In genomic region chr10:60731134-60731883, GRCh38 we compare ENCODE assay signal across 9 cellular contexts. TPM values are rescaled to one million over a fixed set of nuclear protein-coding genes. Genes with fewer than 3 reads are reported as not detected.
DNase-seq lines count a peak whose midpoint lies in the region; ATAC-seq and TF ChIP-seq lines count a peak whose summit lies in the region.
"Had no signal": no experiment of that assay in that cellular context is flagged by ENCODE, and none has a peak within 500 bp of the region (broad histone marks: within the 10 kb centered on the region; RNA-seq: fewer than 3 reads in every experiment).

No MANE protein-coding gene starts in this region.

- no peaks in the 10 kb centered on the region for H3K9me3 Mint-ChIP-seq in activated T-cell treated with anti-CD3 and anti-CD28 coated beads, Interleukin-2, amount 50 U/mL, for 4 hours

- peaks cover 11% of the 10 kb centered on the region for H3K27me3 Mint-ChIP-seq in activated T-cell treated with anti-CD3 and anti-CD28 coated beads, Interleukin-2, amount 50 U/mL, for 4 hours (ENCODE audit: low read depth)

- H3K27me3 ChIP-seq in MG63, result peaks cover 67% of the 10 kb centered on the region
- H3K27me3 ChIP-seq: BLaER1 treated with 17β-estradiol and CSF1 and Interleukin-3, amounts not matched to agents 10 nM and 100 nM had no signal

- peak; percentile 26 to 28 for DNase-seq in stimulated activated CD4-positive, alpha-beta T cell treated with anti-CD3 and anti-CD28 coated beads, Interleukin-2, amount 100 ng/mL, for 24 hours
- DNase-seq in stimulated activated CD4-positive, alpha-beta T cell treated with anti-CD3 and anti-CD28 coated beads, Interleukin-1b, Interleukin-23, amount 100 ng/mL, for 48 hours, result no peak
- DNase-seq in activated T-cell treated with anti-CD3 and anti-CD28 coated beads, Interleukin-2, amount 50 U/mL, for 4 hours, result no peak
- peak in 2 of 3 donors; percentile 33 to 40 for DNase-seq in mucosa of descending colon
- DNase-seq in NCI-H2171 (lab: John Stamatoyannopoulos, UW), result no peak
- no peak for DNase-seq in NCI-H2227 (lab: John Stamatoyannopoulos, UW; ENCODE audit: unreplicated experiment)
- DNase-seq in MG63, result no peak

- peaks cover 58% of the 10 kb centered on the region for H3K4me1 Mint-ChIP-seq in activated T-cell treated with anti-CD3 and anti-CD28 coated beads, Interleukin-2, amount 50 U/mL, for 4 hours (ENCODE audit: low read depth)

- ATAC-seq in HG03097 (IDR thresholded peaks at IDR 0.05; ENCODE audit: low FRiP score, unreplicated experiment), result peak; percentile 77
- ATAC-seq in activated T-cell treated with anti-CD3 and anti-CD28 coated beads, Interleukin-2, amount 50 U/mL, for 4 hours, result peak; percentile 21 to 26
- peak; percentile 22 for ATAC-seq in mucosa of descending colon

- H3K36me3 ChIP-seq in mucosa of descending colon (ENCODE audit: low read depth), result no peaks in the 10 kb centered on the region
- no peaks in the 10 kb centered on the region for H3K36me3 ChIP-seq in MG63
- H3K36me3 ChIP-seq: BLaER1 treated with 17β-estradiol and CSF1 and Interleukin-3, amounts not matched to agents 10 nM and 100 nM had no signal

- H3K4me3 ChIP-seq in mucosa of descending colon (no peak overlapping the region), MG63 (no peak overlapping the region)
- H3K4me3 ChIP-seq: BLaER1 treated with 17β-estradiol and CSF1 and Interleukin-3, amounts not matched to agents 10 nM and 100 nM had no signal

- intact Hi-C loops in mucosa of descending colon (cut with DNase I, micrococcal nuclease), result no loop called here

- H3K4me3 Mint-ChIP-seq in activated T-cell treated with anti-CD3 and anti-CD28 coated beads, Interleukin-2, amount 50 U/mL, for 4 hours, result peak overlapping the region; percentile 91

- no peaks in the 10 kb centered on the region for H3K4me1 ChIP-seq in mucosa of descending colon (ENCODE audit: low read depth)

- no peaks in the 10 kb centered on the region for H3K36me3 Mint-ChIP-seq in activated T-cell treated with anti-CD3 and anti-CD28 coated beads, Interleukin-2, amount 50 U/mL, for 4 hours (ENCODE audit: insufficient read depth)

- TF ChIP-seq CTCF in mucosa of descending colon (IDR thresholded peaks at IDR 0.05), result no peak

- H3K9me3 ChIP-seq in mucosa of descending colon, result no peaks in the 10 kb centered on the region
- no peaks in the 10 kb centered on the region for H3K9me3 ChIP-seq in MG63

RNA-seq across cellular contexts. Expression of gene CDK1, which starts 47.0 kb away (rescaled TPM):
- total RNA-seq in activated T-cell treated with anti-CD3 and anti-CD28 coated beads, Interleukin-2, amount 50 U/mL, for 4 hours, result 10 to 100 TPM in 2 of 3 donors, 1 to 10 TPM in 1; 9.6 to 15.0 (median 12.7) TPM
- total RNA-seq in mucosa of descending colon, result 10 to 100 TPM in 1 of 3 donors, 1 to 10 TPM in 2; 2.7 to 21.2 (median 6.6) TPM
- 131 and 164 TPM in 2 replicates for total RNA-seq in MG63 (2014; rRNA removed; shearing (Covaris generic); ENCODE audit: low replicate concordance)

Comparison
In these comparisons a context has a peak if more than half of its experiments do, and no peak if none do; other contexts are left out.
1. DNase-seq: peak in stimulated activated CD4-positive, alpha-beta T cell treated with anti-CD3 and anti-CD28 coated beads, Interleukin-2, amount 100 ng/mL, for 24 hours (2 of 2) and mucosa of descending colon (2 of 3); none in stimulated activated CD4-positive, alpha-beta T cell treated with anti-CD3 and anti-CD28 coated beads, Interleukin-1b, Interleukin-23, amount 100 ng/mL, for 48 hours (single experiment), activated T-cell treated with anti-CD3 and anti-CD28 coated beads, Interleukin-2, amount 50 U/mL, for 4 hours (single experiment), NCI-H2171 (single experiment), NCI-H2227 (single experiment) and MG63 (single experiment).
2. ATAC-seq: peak in every context shown above with its lines; median percentile 77 in HG03097; 24 in activated T-cell treated with anti-CD3 and anti-CD28 coated beads, Interleukin-2, amount 50 U/mL, for 4 hours; 22 in mucosa of descending colon.